Comparison of ENCODE assay signal across 1 cellular context in genomic region chr12:58202933-58203713, GRCh38.
TF ChIP-seq lines count a peak whose summit lies in the region.

No MANE protein-coding gene starts in this region.

TF ChIP-seq in GM23338, 12 proteins besides CTCF, POLR2A, EP300 and RAD21 (continued from another document):
- TF ChIP-seq ZNF462 (CRISPR knock-in tag; IDR thresholded peaks at IDR 0.05) (no peak), EZH2 (IDR thresholded peaks at IDR 0.05; ENCODE audit: low read depth, unreplicated experiment) (no peak), CREB1 (CRISPR knock-in tag; IDR thresholded peaks at IDR 0.05; ENCODE audit: low read depth) (no peak), POLR2AphosphoS5 (IDR thresholded peaks at IDR 0.05; ENCODE audit: low read depth) (no peak), EZH2phosphoT487 (IDR thresholded peaks at IDR 0.05; ENCODE audit: unreplicated experiment) (no peak)
